ENCODE assay signal across 20 cellular contexts in genomic region chr7:19239951-19240350, GRCh38.
"Had no signal": no experiment of that assay in that cellular context is flagged by ENCODE, and none has a peak within 500 bp of the region (broad histone marks: within the 10 kb centered on the region; RNA-seq: fewer than 3 reads in every experiment).

No MANE protein-coding gene starts in this region.

- H3K27ac ChIP-seq: dorsolateral prefrontal cortex, gastrocnemius medialis, lower lobe of right lung, prostate gland, right atrium auricular region, sigmoid colon, stomach, testis, tibial artery had no signal

- H3K4me3 ChIP-seq: dorsolateral prefrontal cortex, gastrocnemius medialis, lower lobe of right lung, prostate gland, right atrium auricular region, sigmoid colon, stomach, testis, tibial artery had no signal

- H3K4me1 ChIP-seq: gastrocnemius medialis, lower lobe of right lung, prostate gland, right atrium auricular region, sigmoid colon, stomach, testis, tibial artery had no signal

- ATAC-seq: gastrocnemius medialis; left ventricle myocardium superior; lower lobe of right lung; naive thymus-derived CD8-positive, alpha-beta T cell; stimulated activated effector memory CD8-positive, alpha-beta T cell treated with anti-CD3 and anti-CD28 coated beads, Interleukin-12 subunit alpha, Interleukin-12 subunit beta, amount 100 ng/mL, for 72 hours had no signal

- H3K9me3 ChIP-seq: gastrocnemius medialis, lower lobe of right lung, prostate gland, testis had no signal

- H3K36me3 ChIP-seq: gastrocnemius medialis, lower lobe of right lung, prostate gland, right atrium auricular region, sigmoid colon, stomach, tibial artery had no signal

- H3K27me3 ChIP-seq: dorsolateral prefrontal cortex, gastrocnemius medialis, right atrium auricular region, sigmoid colon, stomach, testis, tibial artery had no signal

- DNase-seq: effector CD4-positive, alpha-beta T cell; foreskin fibroblast; gastrocnemius medialis; head of caudate nucleus; left ventricle myocardium superior; lower lobe of right lung; naive thymus-derived CD8-positive, alpha-beta T cell; nephron progenitor cell; nucleus accumbens; sigmoid colon; stimulated activated CD4-positive, alpha-beta T cell treated with anti-CD3 and anti-CD28 coated beads, Interleukin-2, amount 100 ng/mL, for 24 hours; stimulated activated CD4-positive, alpha-beta T cell treated with anti-CD3 and anti-CD28 coated beads, Interleukin-4, amount 100 ng/mL, for 24 hours; stimulated activated naive CD4-positive, alpha-beta T cell treated with Interleukin-2 at 50 U/mL for 16 hours; stomach; testis; tibial artery had no signal
